ENCODE assay signal across 14 cellular contexts in the genomic region with DNA sequence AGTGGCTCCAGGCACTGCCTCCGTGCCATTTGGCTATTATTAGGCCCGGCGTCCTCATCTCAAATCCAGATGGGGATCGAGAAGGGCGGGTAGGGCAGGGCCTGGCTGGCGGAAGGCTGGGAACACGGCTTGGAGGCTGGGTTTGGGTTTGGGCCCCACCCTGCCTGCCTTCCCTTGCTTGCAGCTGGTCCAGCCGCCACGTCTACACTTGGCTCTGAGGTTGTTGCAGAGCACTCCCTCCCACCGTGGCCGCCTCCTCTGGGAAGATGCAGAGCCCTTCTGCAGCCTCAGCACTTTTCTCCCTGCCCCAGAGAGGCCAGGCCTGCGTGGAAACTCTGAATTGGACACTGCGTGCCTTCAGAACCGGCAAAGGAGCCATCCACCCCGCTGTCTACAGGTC. TPM values are rescaled to one million over a fixed set of nuclear protein-coding genes. Genes with fewer than 3 reads are reported as not detected.
A peak's percentile ranks its signal among the peaks of the same experiment; 100 is the strongest.
DNase-seq lines count a peak whose midpoint lies in the region; ATAC-seq and TF ChIP-seq lines count a peak whose summit lies in the region.
"Had no signal": no experiment of that assay in that cellular context is flagged by ENCODE, and none has a peak within 500 bp of the region (broad histone marks: within the 10 kb centered on the region; RNA-seq: fewer than 3 reads in every experiment).

No MANE protein-coding gene starts in this region.

- H3K36me3 Mint-ChIP-seq in activated T-helper 17 cell treated with anti-CD3 and anti-CD28 coated beads, Interleukin-2, amount 50 U/mL, for 72 hours (ENCODE audit: low read depth), result no peaks in the 10 kb centered on the region
- H3K36me3 Mint-ChIP-seq: stimulated activated naive B cell treated with anti-CD40 and anti-IgM and Interleukin-4, amounts not matched to agents 10 μg/mL and 1 μg/mL and 100 μg/mL, for 72 hours had no signal

- no peaks in the 10 kb centered on the region for H3K9me2 ChIP-seq in PC-9 (ENCODE audit: insufficient read depth)
- H3K9me2 ChIP-seq: SK-N-SH had no signal

- peak overlapping the region; percentile 26 to 60 (median 48) for H3K27ac ChIP-seq in right lobe of liver
- H3K27ac ChIP-seq in stomach smooth muscle (ENCODE audit: low read length), result peak overlapping the region; percentile 37
- H3K27ac ChIP-seq in PC-9, result no peak overlapping the region
- H3K27ac ChIP-seq: C4-2B had no signal

- no peak overlapping the region for H3K27ac Mint-ChIP-seq in activated T-helper 17 cell treated with anti-CD3 and anti-CD28 coated beads, Interleukin-2, amount 50 U/mL, for 72 hours
- H3K27ac Mint-ChIP-seq: activated T-helper 1 cell treated with anti-CD3 and anti-CD28 coated beads, Interleukin-12 subunit alpha, Interleukin-12 subunit beta, Interleukin-2, Interleukin-4 antibody, amounts not matched to agents 30 ng/mL and 10 ng/mL and 1 ng/mL, durations not matched to agents 14 hours and 24 hours and 36 hours; stimulated activated naive B cell treated with anti-CD40 and anti-IgM and Interleukin-4, amounts not matched to agents 10 μg/mL and 1 μg/mL and 100 μg/mL, for 72 hours had no signal

- H2AFZ ChIP-seq in PC-9, result no peak overlapping the region

- no peaks in the 10 kb centered on the region for H3K36me3 ChIP-seq in right lobe of liver
- no peaks in the 10 kb centered on the region for H3K36me3 ChIP-seq in stomach smooth muscle (ENCODE audit: control insufficient read depth in 2 of 2, insufficient read depth in 2 of 2, low read length in 2 of 2)
- no peaks in the 10 kb centered on the region for H3K36me3 ChIP-seq in PC-9 (ENCODE audit: low read depth)

- no peaks in the 10 kb centered on the region for H3K27me3 Mint-ChIP-seq in activated T-helper 17 cell treated with anti-CD3 and anti-CD28 coated beads, Interleukin-2, amount 50 U/mL, for 72 hours

- WGBS in right lobe of liver (ENCODE audit: insufficient coverage, low coverage, low lambda C conversion rate, missing lambda C conversion rate), result 100% methylated on average over 3 of the region's 15 CpGs

- no peaks in the 10 kb centered on the region for H3K9me3 Mint-ChIP-seq in activated T-helper 17 cell treated with anti-CD3 and anti-CD28 coated beads, Interleukin-2, amount 50 U/mL, for 72 hours
- H3K9me3 Mint-ChIP-seq: activated T-helper 1 cell treated with anti-CD3 and anti-CD28 coated beads, Interleukin-12 subunit alpha, Interleukin-12 subunit beta, Interleukin-2, Interleukin-4 antibody, amounts not matched to agents 30 ng/mL and 10 ng/mL and 1 ng/mL, durations not matched to agents 14 hours and 24 hours and 36 hours; stimulated activated naive B cell treated with anti-CD40 and anti-IgM and Interleukin-4, amounts not matched to agents 10 μg/mL and 1 μg/mL and 100 μg/mL, for 72 hours had no signal

- intact Hi-C loops in right lobe of liver (cut with DNase I) (no loop called here), PC-9 (cut with micrococcal nuclease; ENCODE audit: unreplicated experiment) (no loop called here)

- H3K4me1 ChIP-seq in right lobe of liver (no peaks in the 10 kb centered on the region), stomach smooth muscle (ENCODE audit: control insufficient read depth, insufficient read depth, low read length) (peaks cover 17% of the 10 kb centered on the region), PC-9 (replicated peaks; ENCODE audit: insufficient read depth) (no peaks in the 10 kb centered on the region)

- H4K20me1 ChIP-seq in PC-9 (ENCODE audit: insufficient read depth), result no peaks in the 10 kb centered on the region

- H3K4me2 ChIP-seq in PC-9, result no peak overlapping the region
- H3K4me2 ChIP-seq: SK-N-SH had no signal

- peak; percentile 33 to 51 (median 47) for ATAC-seq in right lobe of liver
- ATAC-seq in activated T-helper 17 cell treated with anti-CD3 and anti-CD28 coated beads, Interleukin-2, amount 50 U/mL, for 72 hours (replicated peaks), result no peak
- ATAC-seq: stimulated activated naive B cell treated with anti-CD40 and anti-IgM and Interleukin-4, amounts not matched to agents 10 μg/mL and 1 μg/mL and 100 μg/mL, for 72 hours had no signal

- POLR2A ChIA-PET in PC-9 (lab: Charles Lee; ENCODE audit: unreplicated experiment), result no interaction called here

- H3K9me3 ChIP-seq in right lobe of liver (no peaks in the 10 kb centered on the region), stomach smooth muscle (ENCODE audit: control insufficient read depth in 2 of 2, low read length in 2 of 2) (no peaks in the 10 kb centered on the region), PC-9 (ENCODE audit: insufficient read depth, low read depth) (no peaks in the 10 kb centered on the region)
- H3K9me3 ChIP-seq: SK-N-SH had no signal

- no peaks in the 10 kb centered on the region for H3K79me2 ChIP-seq in PC-9 (ENCODE audit: low read depth)

- H3K27me3 ChIP-seq in right lobe of liver (no peaks in the 10 kb centered on the region), stomach smooth muscle (ENCODE audit: control insufficient read depth in 1 of 2, insufficient read depth in 2 of 2, low read length in 2 of 2) (no peaks in the 10 kb centered on the region), PC-9 (ENCODE audit: insufficient read depth, low read depth) (no peaks in the 10 kb centered on the region)

- no TSS peak for BruUV-seq in PC-9 (replicated peaks; lab: Mats Ljungman, UMichigan)

- DNase-seq in GM03348 (ENCODE audit: low spot score), result peak; percentile 85
- peak; percentile 86 for DNase-seq in fibroblast of mammary gland (ENCODE audit: low read depth)
- peak in 2 of 3 donors; percentile 67 to 69 for DNase-seq in right lobe of liver
- no peak for DNase-seq in NCI-H1694 (lab: John Stamatoyannopoulos, UW)
- no peak for DNase-seq in PC-9
- no peak for DNase-seq in T-helper 1 cell
- DNase-seq: GF-D8; NCI-H1417; SK-N-SH; stimulated activated naive B cell treated with anti-CD40 and anti-IgM and Interleukin-4, amounts not matched to agents 10 μg/mL and 1 μg/mL and 100 μg/mL, for 72 hours had no signal

- H3F3A ChIP-seq in PC-9 (ENCODE audit: insufficient read depth, low read depth), result no peaks in the 10 kb centered on the region

- no peak for TF ChIP-seq CTCF in fibroblast of mammary gland (conservative IDR thresholded peaks at IDR 0.05; ENCODE audit: control insufficient read depth, insufficient read depth, low read depth, low read length)
- TF ChIP-seq CTCF in right lobe of liver (IDR thresholded peaks at IDR 0.05), result no peak
- no peak for TF ChIP-seq CTCF in PC-9 (conservative IDR thresholded peaks at IDR 0.05)

- H3K4me3 ChIP-seq in fibroblast of mammary gland (ENCODE audit: control insufficient read depth, low read depth, low read length) (no peak overlapping the region), right lobe of liver (no peak overlapping the region), stomach smooth muscle (ENCODE audit: low read length in 2 of 2) (no peak overlapping the region), PC-9 (no peak overlapping the region)

- no peak overlapping the region for H3K9ac ChIP-seq in stomach smooth muscle (ENCODE audit: low read length in 2 of 2)
- H3K9ac ChIP-seq: SK-N-SH had no signal

- no peak for TF ChIP-seq POLR2A in right lobe of liver (IDR thresholded peaks at IDR 0.05)

- H3K4me3 Mint-ChIP-seq in activated T-helper 17 cell treated with anti-CD3 and anti-CD28 coated beads, Interleukin-2, amount 50 U/mL, for 72 hours, result no peak overlapping the region
- H3K4me3 Mint-ChIP-seq: activated T-helper 1 cell treated with anti-CD3 and anti-CD28 coated beads, Interleukin-12 subunit alpha, Interleukin-12 subunit beta, Interleukin-2, Interleukin-4 antibody, amounts not matched to agents 30 ng/mL and 10 ng/mL and 1 ng/mL, durations not matched to agents 14 hours and 24 hours and 36 hours; stimulated activated naive B cell treated with anti-CD40 and anti-IgM and Interleukin-4, amounts not matched to agents 10 μg/mL and 1 μg/mL and 100 μg/mL, for 72 hours had no signal

- CTCF ChIA-PET in PC-9 (lab: Charles Lee), result no interaction called here

- H3K4me1 Mint-ChIP-seq in activated T-helper 17 cell treated with anti-CD3 and anti-CD28 coated beads, Interleukin-2, amount 50 U/mL, for 72 hours, result no peaks in the 10 kb centered on the region

RNA-seq across cellular contexts. Expression of a gene that starts 5.2 kb away (rescaled TPM):
- total RNA-seq in right lobe of liver (10 to 100 TPM; 16.9 to 54.1 (median 24.3) TPM), PC-9 (2021) (68.8 and 76.3 TPM in 2 replicates)
- total RNA-seq in activated T-helper 17 cell treated with anti-CD3 and anti-CD28 coated beads, Interleukin-2, amount 50 U/mL, for 72 hours, result 10 to 100 TPM; 42.6 to 58.4 TPM

RNA-seq across cellular contexts. Expression of a gene that starts 31.4 kb away (rescaled TPM):
- total RNA-seq in right lobe of liver (10 to 100 TPM in 3 of 6 experiments, 1 to 10 TPM in 3; 4.7 to 52.0 (median 9.4) TPM), PC-9 (2021) (20.7 and 23.3 TPM in 2 replicates)
- total RNA-seq in activated T-helper 17 cell treated with anti-CD3 and anti-CD28 coated beads, Interleukin-2, amount 50 U/mL, for 72 hours, result 10 to 100 TPM in 1 of 2 donors, 1 to 10 TPM in 1; 4.5 to 20.4 TPM

RNA-seq across cellular contexts. Expression of a gene that starts 46.8 kb away (rescaled TPM):
- total RNA-seq in right lobe of liver (under 1 TPM in 4 of 6 experiments, not detected in 2; 0.12 to 0.49 (median 0.26) TPM), PC-9 (2021) (1.7 and 3.1 TPM in 2 replicates)
- under 1 TPM; 0.09 to 0.34 TPM for total RNA-seq in activated T-helper 17 cell treated with anti-CD3 and anti-CD28 coated beads, Interleukin-2, amount 50 U/mL, for 72 hours
- total RNA-seq: activated T-helper 1 cell treated with anti-CD3 and anti-CD28 coated beads, Interleukin-12 subunit alpha, Interleukin-12 subunit beta, Interleukin-2, Interleukin-4 antibody, amounts not matched to agents 30 ng/mL and 10 ng/mL and 1 ng/mL, durations not matched to agents 14 hours and 24 hours and 36 hours had no signal

Comparison
In these comparisons a context has a peak if more than half of its experiments do, and no peak if none do; other contexts are left out.
1. DNase-seq: peak in GM03348 (single experiment), fibroblast of mammary gland (single experiment) and right lobe of liver (2 of 3); none in NCI-H1694 (single experiment), PC-9 (0 of 2) and T-helper 1 cell (0 of 5).